In the genomic region with DNA sequence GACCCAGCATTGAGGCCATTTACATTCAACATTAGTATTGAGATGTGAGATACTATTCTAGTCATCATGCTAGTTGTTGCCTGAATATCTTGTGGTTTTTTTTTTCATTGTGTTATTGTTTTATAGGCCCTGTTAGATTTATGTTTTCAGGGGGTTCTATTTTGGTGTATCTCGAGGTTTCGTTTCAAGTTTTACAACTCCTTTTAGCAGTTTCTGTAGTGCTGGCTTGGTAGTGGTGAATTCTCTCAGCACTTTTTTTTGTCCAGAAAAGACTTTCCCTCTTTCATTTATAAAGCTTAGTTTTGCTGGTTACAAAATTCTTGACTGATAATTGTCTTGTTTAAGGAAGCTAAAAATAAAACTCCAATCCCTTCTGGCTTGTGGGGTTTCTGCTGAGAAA, we compare ENCODE assay signal across 28 cellular contexts.
"Had no signal": no experiment of that assay in that cellular context is flagged by ENCODE, and none has a peak within 500 bp of the region (broad histone marks: within the 10 kb centered on the region; RNA-seq: fewer than 3 reads in every experiment).

No MANE protein-coding gene starts in this region.

- H3K36me3 ChIP-seq: colonic mucosa, esophagus muscularis mucosa, esophagus squamous epithelium, gastrocnemius medialis, gastroesophageal sphincter, heart left ventricle, heart right ventricle had no signal

- H3K4me2 ChIP-seq: hepatocyte had no signal

- H3K9me3 ChIP-seq: colonic mucosa had no signal

- H3K4me3 ChIP-seq: colonic mucosa, coronary artery, dorsolateral prefrontal cortex, esophagus muscularis mucosa, esophagus squamous epithelium, gastrocnemius medialis, gastroesophageal sphincter, heart left ventricle, heart right ventricle, hepatocyte had no signal

- H3K4me1 ChIP-seq: colonic mucosa, esophagus muscularis mucosa, esophagus squamous epithelium, foreskin keratinocyte, gastrocnemius medialis, gastroesophageal sphincter, heart left ventricle, heart right ventricle had no signal

- FAIRE-seq: endometrium, endothelial cell of umbilical vein, frontal cortex had no signal

- DNase-seq: colonic mucosa; cortex of kidney; dermis blood vessel endothelial cell; dorsolateral prefrontal cortex; effector CD4-positive, alpha-beta T cell; effector CD8-positive, alpha-beta T cell; effector memory CD4-positive, alpha-beta T cell; effector memory CD8-positive, alpha-beta T cell; endodermal cell; erythroblast; esophagus squamous epithelium; foreskin fibroblast; foreskin keratinocyte; foreskin melanocyte; gastrocnemius medialis; glutamatergic neuron; head of caudate nucleus; heart left ventricle; heart right ventricle had no signal

- H3K27ac ChIP-seq: colonic mucosa, coronary artery, dorsolateral prefrontal cortex, epithelial cell of prostate, esophagus muscularis mucosa, esophagus squamous epithelium, foreskin keratinocyte, gastrocnemius medialis, gastroesophageal sphincter, heart left ventricle, heart right ventricle, hepatocyte had no signal

- ATAC-seq: effector memory CD8-positive, alpha-beta T cell; esophagus mucosa; foreskin keratinocyte; gastrocnemius medialis; gastroesophageal sphincter; heart left ventricle; heart right ventricle had no signal

- H2AFZ ChIP-seq: hepatocyte had no signal

- H3K27me3 ChIP-seq: colonic mucosa, dorsolateral prefrontal cortex, esophagus muscularis mucosa, esophagus squamous epithelium, foreskin keratinocyte, gastrocnemius medialis, gastroesophageal sphincter, heart left ventricle, heart right ventricle, hepatocyte had no signal

- H3K79me2 ChIP-seq: hepatocyte had no signal
